In the genomic region with DNA sequence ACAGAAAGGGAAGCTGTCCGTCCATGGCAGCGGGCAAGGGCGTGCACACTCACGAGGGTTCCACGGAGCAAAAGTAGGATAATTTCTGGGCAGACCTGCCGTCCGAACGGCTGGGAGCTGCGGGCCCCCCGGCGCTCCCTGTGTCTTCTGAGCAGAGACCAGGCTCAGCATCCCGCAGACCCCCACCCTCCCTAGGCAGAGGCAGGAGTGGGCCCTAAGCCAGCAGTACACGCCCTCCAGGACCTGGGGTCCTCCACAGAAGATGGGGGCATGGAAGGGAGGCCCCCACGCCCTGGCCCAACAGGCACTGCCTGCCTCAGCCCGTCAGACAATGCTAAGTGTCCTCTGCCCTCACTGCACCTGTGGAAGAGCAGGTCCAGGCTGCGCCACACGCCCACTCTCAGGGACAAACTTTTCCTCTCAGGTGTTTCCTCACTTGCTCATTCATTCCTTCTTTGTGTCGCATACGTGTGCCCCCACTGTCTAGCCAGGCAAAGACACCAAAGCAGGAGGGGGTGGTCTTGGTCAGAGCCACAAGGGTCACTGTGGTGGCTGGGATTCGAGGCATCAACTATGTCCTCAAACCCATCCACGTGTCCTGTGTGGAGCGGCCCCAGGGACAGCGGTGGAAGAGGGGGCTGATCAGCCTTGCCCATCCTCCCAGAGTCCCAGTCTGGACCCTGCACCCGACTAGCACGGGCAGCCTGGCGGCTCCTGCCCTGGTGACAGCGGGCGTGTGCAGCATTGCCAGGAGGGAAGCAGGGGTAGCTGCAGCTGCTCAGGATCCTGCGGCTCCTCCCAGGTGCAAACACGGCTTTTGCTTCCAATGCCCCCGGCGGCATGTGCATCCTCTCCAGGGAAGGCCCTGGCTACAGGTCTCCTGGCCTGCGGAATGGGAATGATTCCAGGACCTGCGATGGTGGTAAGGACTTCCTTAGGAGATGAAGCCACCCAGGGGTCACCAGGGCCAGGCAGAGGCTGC, we compare ENCODE assay signal across 9 cellular contexts. TPM values are rescaled to one million over a fixed set of nuclear protein-coding genes. Genes with fewer than 3 reads are reported as not detected.
A peak's percentile ranks its signal among the peaks of the same experiment; 100 is the strongest.
DNase-seq lines count a peak whose midpoint lies in the region; ATAC-seq and TF ChIP-seq lines count a peak whose summit lies in the region.
"Had no signal": no experiment of that assay in that cellular context is flagged by ENCODE, and none has a peak within 500 bp of the region (broad histone marks: within the 10 kb centered on the region; RNA-seq: fewer than 3 reads in every experiment).

No MANE protein-coding gene starts in this region.

- H4K20me1 ChIP-seq in BLaER1 treated with 17β-estradiol and CSF1 and Interleukin-3, amounts not matched to agents 10 nM and 100 nM: peaks cover 0 to 33% (median 21%) of the 10 kb centered on the region in 11 experiments; a peak in 19 of 22 replicates
- peaks cover 17% of the 10 kb centered on the region; the same call in 1 of the 2 replicates for H4K20me1 ChIP-seq in PC-3 (ENCODE audit: low read length)

- H3K9me2 ChIP-seq in PC-3 (replicated peaks; ENCODE audit: low read length): no peaks in the 10 kb centered on the region

- TF ChIP-seq CTCF in PC-3 (conservative IDR thresholded peaks at IDR 0.05; ENCODE audit: low read depth, low read length): no peak
- no peak for TF ChIP-seq CTCF in neural crest cell (conservative IDR thresholded peaks at IDR 0.05)

- H3K27ac Mint-ChIP-seq in effector memory CD8-positive, alpha-beta T cell: peak overlapping the region in 1 of 2 donors; percentile 19
- no peak overlapping the region for H3K27ac Mint-ChIP-seq in neural crest cell (ENCODE audit: unreplicated experiment)

- POLR2A ChIA-PET in PC-3 (lab: Charles Lee; ENCODE audit: unreplicated experiment): interaction anchor here (0.6 kb wide), 1 partner anchor 47 kb away, joined by 10 read pairs; no protein-coding TSS in a partner anchor

- H3K79me2 ChIP-seq in PC-3 (ENCODE audit: low read length): peaks cover 19% of the 10 kb centered on the region

- peaks cover 10 to 43% (median 32%) of the 10 kb centered on the region in 10 experiments for H3K4me1 ChIP-seq in BLaER1 treated with 17β-estradiol and CSF1 and Interleukin-3, amounts not matched to agents 10 nM and 100 nM
- peaks cover 30% of the 10 kb centered on the region for H3K4me1 ChIP-seq in PC-3 (ENCODE audit: insufficient read depth, low read length)

- BruUV-seq in PC-3 (replicated peaks; lab: Mats Ljungman, UMichigan): no TSS peak

- peak overlapping the region in 7 of 11 experiments; percentile 92 to 100 (median 98); a peak in 8 of 22 replicates for H3K4me2 ChIP-seq in BLaER1 treated with 17β-estradiol and CSF1 and Interleukin-3, amounts not matched to agents 10 nM and 100 nM
- peak overlapping the region; percentile 100 for H3K4me2 ChIP-seq in PC-3 (ENCODE audit: low read length)

- H3F3A ChIP-seq in PC-3 (ENCODE audit: low read length, unreplicated experiment): peaks cover 4% of the 10 kb centered on the region

- no peaks in the 10 kb centered on the region for H3K9me3 ChIP-seq in BLaER1 treated with 17β-estradiol and CSF1 and Interleukin-3, amounts not matched to agents 10 nM and 100 nM (replicated peaks in 1 of 11)
- H3K9me3 ChIP-seq in PC-3 (ENCODE audit: low read length): no peaks in the 10 kb centered on the region
- H3K9me3 ChIP-seq: gastrocnemius medialis had no signal

- intact Hi-C loops in PC-3 (cut with micrococcal nuclease): no loop called here

- no peak overlapping the region for H2AFZ ChIP-seq in PC-3 (ENCODE audit: low read length)

- no peak overlapping the region for H3K27ac ChIP-seq in BLaER1 treated with 17β-estradiol and CSF1 and Interleukin-3, amounts not matched to agents 10 nM and 100 nM
- H3K27ac ChIP-seq in PC-3 (ENCODE audit: low read length): peak overlapping the region; percentile 97

- peaks cover 8 to 51% of the 10 kb centered on the region in 2 donors for H3K27me3 Mint-ChIP-seq in effector memory CD8-positive, alpha-beta T cell
- peaks cover 3% of the 10 kb centered on the region for H3K27me3 Mint-ChIP-seq in neural crest cell (ENCODE audit: low read depth)

- H3K4me3 Mint-ChIP-seq in effector memory CD8-positive, alpha-beta T cell: peak overlapping the region; percentile 84
- H3K4me3 Mint-ChIP-seq in neural crest cell: peak overlapping the region; percentile 85

- H3K36me3 Mint-ChIP-seq in effector memory CD8-positive, alpha-beta T cell (ENCODE audit: insufficient read depth): peaks cover 5% of the 10 kb centered on the region
- no peaks in the 10 kb centered on the region for H3K36me3 Mint-ChIP-seq in neural crest cell (ENCODE audit: low read depth)

- peaks cover 4 to 10% of the 10 kb centered on the region in 2 donors for H3K4me1 Mint-ChIP-seq in effector memory CD8-positive, alpha-beta T cell (ENCODE audit: low read depth in 2 of 2)
- peaks cover 10% of the 10 kb centered on the region for H3K4me1 Mint-ChIP-seq in neural crest cell

- peaks cover 21 to 26% (median 26%) of the 10 kb centered on the region in 11 experiments for H3K27me3 ChIP-seq in BLaER1 treated with 17β-estradiol and CSF1 and Interleukin-3, amounts not matched to agents 10 nM and 100 nM
- H3K27me3 ChIP-seq in PC-3 (ENCODE audit: low read length): no peaks in the 10 kb centered on the region
- H3K27me3 ChIP-seq: gastrocnemius medialis had no signal

- DNase-seq in PC-3 (no peak), neural crest cell (ENCODE audit: low read depth, low spot score) (no peak), NCI-H1694 treated with DMSO at 0.1 percent for 48 hours (lab: John Stamatoyannopoulos, UW) (no peak), hypothalamus (lab: John Stamatoyannopoulos, UW) (no peak)
- DNase-seq in effector memory CD8-positive, alpha-beta T cell: no peak
- no peak for DNase-seq in stimulated activated CD4-positive, alpha-beta T cell treated with anti-CD3 and anti-CD28 coated beads, Interleukin-15, amount 100 ng/mL, for 24 hours

- H3K4me3 ChIP-seq in BLaER1 treated with 17β-estradiol and CSF1 and Interleukin-3, amounts not matched to agents 10 nM and 100 nM: no peak overlapping the region
- peak overlapping the region; percentile 53 for H3K4me3 ChIP-seq in PC-3 (ENCODE audit: low read length)
- H3K4me3 ChIP-seq: gastrocnemius medialis had no signal

- ATAC-seq in PC-3 (no peak), HG03280 (IDR thresholded peaks at IDR 0.05; ENCODE audit: unreplicated experiment) (no peak)
- ATAC-seq in effector memory CD8-positive, alpha-beta T cell (replicated peaks): no peak
- ATAC-seq: gastrocnemius medialis had no signal

- no peak overlapping the region for H3K9ac ChIP-seq in BLaER1 treated with 17β-estradiol and CSF1 and Interleukin-3, amounts not matched to agents 10 nM and 100 nM
- peak overlapping the region; percentile 98 for H3K9ac ChIP-seq in PC-3 (ENCODE audit: low read length)

- no peaks in the 10 kb centered on the region for H3K36me3 ChIP-seq in BLaER1 treated with 17β-estradiol and CSF1 and Interleukin-3, amounts not matched to agents 10 nM and 100 nM
- H3K36me3 ChIP-seq in PC-3 (ENCODE audit: low read depth, low read length): no peaks in the 10 kb centered on the region
- H3K36me3 ChIP-seq: gastrocnemius medialis had no signal

- H3K9me3 Mint-ChIP-seq in effector memory CD8-positive, alpha-beta T cell: no peaks in the 10 kb centered on the region
- H3K9me3 Mint-ChIP-seq in neural crest cell: no peaks in the 10 kb centered on the region

- CTCF ChIA-PET in PC-3 (lab: Charles Lee): no interaction called here

RNA-seq across cellular contexts. Expression of a gene that starts 2.4 kb away (rescaled TPM):
- 37.1 and 56.7 TPM in 2 replicates for total RNA-seq in PC-3 (2014; rRNA removed)
- total RNA-seq in neural crest cell: 88.6 and 89.9 TPM in 2 replicates
